26 cellular contexts compared by ENCODE assay signal in the genomic region with DNA sequence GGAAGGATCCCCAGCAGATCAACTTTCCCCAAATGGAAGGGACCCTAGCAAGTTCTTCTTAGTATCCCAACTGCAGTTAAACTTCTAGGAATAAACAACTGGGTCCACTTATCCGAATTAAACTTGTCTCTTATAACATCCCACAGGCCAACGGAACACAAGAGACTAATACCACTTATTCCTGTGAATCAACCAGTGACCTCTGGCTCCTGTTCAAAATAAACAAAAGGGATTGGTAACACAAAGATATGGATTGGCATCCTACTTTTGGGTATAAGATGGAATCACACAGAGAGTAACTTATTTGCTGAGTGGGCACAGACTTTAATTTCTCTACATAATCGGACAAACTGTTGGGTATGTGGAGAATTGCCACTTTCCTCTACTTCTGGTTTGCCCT.
"Had no signal": no experiment of that assay in that cellular context is flagged by ENCODE, and none has a peak within 500 bp of the region (broad histone marks: within the 10 kb centered on the region; RNA-seq: fewer than 3 reads in every experiment).

No MANE protein-coding gene starts in this region.

- H3K9me3 ChIP-seq: left ventricle myocardium inferior, mucosa of descending colon, ovary, right atrium auricular region, sigmoid colon, suprapubic skin, thoracic aorta, tibial artery, upper lobe of right lung had no signal

- H3K27me3 ChIP-seq: ovary, right atrium auricular region, sigmoid colon, suprapubic skin, tibial artery, upper lobe of right lung had no signal

- FAIRE-seq: keratinocyte had no signal

- H3K4me3 ChIP-seq: left ventricle myocardium inferior, lung, mucosa of descending colon, ovary, right atrium auricular region, sigmoid colon, smooth muscle cell, suprapubic skin, thoracic aorta, tibial artery, upper lobe of right lung had no signal

- H3K27ac ChIP-seq: ovary, right atrium auricular region, suprapubic skin, thoracic aorta, tibial artery, upper lobe of right lung had no signal

- H3K36me3 ChIP-seq: left ventricle myocardium inferior, ovary, right atrium auricular region, sigmoid colon, suprapubic skin, thoracic aorta, tibial artery, upper lobe of right lung had no signal

- ATAC-seq: left cardiac atrium; mucosa of descending colon; naive thymus-derived CD4-positive, alpha-beta T cell; natural killer cell treated with Interleukin-12 subunit alpha and Interleukin-12 subunit beta and Interleukin-15 and Interleukin-18, amount 100 ng/mL, for 72 hours; stimulated activated memory B cell treated with anti-CD40 and anti-IgM and Interleukin-4, amounts not matched to agents 10 μg/mL and 1 μg/mL and 100 μg/mL, for 72 hours; stimulated activated naive CD8-positive, alpha-beta T cell treated with anti-CD3 and anti-CD28 coated beads, Interleukin-15, amount 100 ng/mL, for 72 hours; upper lobe of right lung had no signal

- DNase-seq: hippocampal formation; kidney glomerular epithelial cell; left cardiac atrium; left ventricle myocardium inferior; midbrain; mucosa of descending colon; naive thymus-derived CD4-positive, alpha-beta T cell; ovary; sigmoid colon; stimulated activated CD4-positive, alpha-beta T cell treated with anti-CD3 and anti-CD28 coated beads, Interleukin-1b, Interleukin-23, amount 100 ng/mL, for 48 hours; stimulated activated CD4-positive, alpha-beta T cell treated with anti-CD3 and anti-CD28 coated beads, Interleukin-2, amount 100 ng/mL, for 48 hours; stimulated activated CD4-positive, alpha-beta T cell treated with anti-CD3 and anti-CD28 coated beads, Interleukin-4, amount 100 ng/mL, for 4 hours; stimulated activated CD8-positive, alpha-beta memory T cell treated with anti-CD3 and anti-CD28 coated beads, Interleukin-4, amount 100 ng/mL, for 48 hours; stimulated activated naive CD4-positive, alpha-beta T cell treated with Interleukin-2 at 50 U/mL for 16 hours; stimulated activated naive CD8-positive, alpha-beta T cell treated with anti-CD3 and anti-CD28 coated beads, Interleukin-15, amount 100 ng/mL, for 72 hours; tibial artery; trophoblast cell; upper lobe of right lung had no signal

- H3K4me2 ChIP-seq: smooth muscle cell had no signal
